In the genomic region with DNA sequence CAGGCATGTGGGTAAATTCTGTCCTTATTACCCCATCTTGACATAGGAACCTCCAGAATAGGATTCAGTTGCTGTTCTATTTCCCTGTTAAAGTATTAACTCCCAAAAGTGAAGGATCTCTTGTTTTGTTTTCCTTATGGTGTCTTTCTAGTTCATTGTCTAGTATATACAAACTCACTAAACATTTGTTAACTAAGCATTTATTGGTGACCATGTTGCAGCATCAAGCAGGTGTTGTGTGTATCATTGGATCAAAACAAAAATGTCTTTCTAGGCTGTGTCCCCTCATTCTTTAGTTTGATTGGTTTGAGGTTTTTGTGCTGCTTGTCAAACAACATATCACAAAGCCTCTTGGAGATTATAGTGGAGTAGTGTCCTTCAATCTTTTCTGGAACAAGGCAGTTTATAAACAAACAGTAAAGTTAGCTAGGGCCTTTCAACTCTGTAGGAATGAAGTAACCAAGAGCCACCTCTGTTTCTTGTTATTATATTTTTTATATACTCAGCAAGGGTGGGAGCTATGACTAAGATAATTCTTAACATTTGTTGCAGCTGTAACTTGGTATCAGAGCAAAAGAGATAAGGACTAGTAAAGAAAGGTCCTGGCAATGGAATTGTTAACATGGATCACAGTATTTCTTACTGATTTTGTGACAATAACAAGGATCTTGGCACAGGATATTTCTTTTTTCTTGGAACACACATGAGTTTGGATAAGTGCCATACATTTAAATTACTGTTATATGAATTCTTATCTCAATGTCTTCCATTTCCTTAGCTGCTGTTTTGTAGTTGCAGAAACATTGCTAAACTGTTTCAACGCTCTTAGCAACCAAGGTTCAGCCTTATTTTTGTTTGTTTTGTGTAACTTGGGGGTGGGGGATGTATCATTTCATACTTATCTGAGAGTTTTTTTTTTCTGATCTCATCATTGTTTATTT, we compare ENCODE assay signal across 8 cellular contexts. TPM values are rescaled to one million over a fixed set of nuclear protein-coding genes. Genes with fewer than 3 reads are reported as not detected.
DNase-seq lines count a peak whose midpoint lies in the region; TF ChIP-seq lines count a peak whose summit lies in the region.

No MANE protein-coding gene starts in this region.

- no peak for TF ChIP-seq CTCF in astrocyte of the spinal cord (IDR thresholded peaks at IDR 0.05; ENCODE audit: low read depth, low read length)
- no peak for TF ChIP-seq CTCF in hepatocyte (IDR thresholded peaks at IDR 0.05; ENCODE audit: poor library complexity)

- H3K27me3 ChIP-seq in hepatocyte: no peaks in the 10 kb centered on the region

- no peak overlapping the region for H2AFZ ChIP-seq in hepatocyte

- no peak overlapping the region for H3K4me3 ChIP-seq in astrocyte of the spinal cord (ENCODE audit: low read depth, low read length)
- no peak overlapping the region for H3K4me3 ChIP-seq in hepatocyte
- H3K4me3 ChIP-seq in skin epidermis: no peak overlapping the region

- in situ Hi-C loops in astrocyte of the spinal cord (cut with HindIII; ENCODE audit: low sequenced_read_pairs): no loop called here

- no peak overlapping the region for H3K4me2 ChIP-seq in hepatocyte

- no peaks in the 10 kb centered on the region for H3K9me3 ChIP-seq in hepatocyte (ENCODE audit: low read depth)

- H3K27ac ChIP-seq in hepatocyte (peak overlapping the region; percentile 55), skin epidermis (peak overlapping the region in 14 of 21 experiments; percentile 0 to 79 (median 62))

- DNase-seq in HT-29 (ENCODE audit: low spot score): peak; percentile 84
- peak; percentile 78 for DNase-seq in astrocyte of the spinal cord (ENCODE audit: low read depth, low spot score)
- DNase-seq in hepatocyte (ENCODE audit: low spot score): peak; percentile 39
- no peak for DNase-seq in NK-92 treated with Interleukin-12 subunit alpha and Interleukin-12 subunit beta, amount 100 ng/mL, for 24 hours (lab: John Stamatoyannopoulos, UW)
- DNase-seq in RKO (ENCODE audit: low spot score): no peak
- DNase-seq in NCI-H2081 (lab: John Stamatoyannopoulos, UW): no peak
- DNase-seq in NCI-H69 (lab: John Stamatoyannopoulos, UW): no peak

- H4K20me1 ChIP-seq in hepatocyte (ENCODE audit: insufficient read depth, poor library complexity, severe bottlenecking): peaks cover 7% of the 10 kb centered on the region

- H3K9me2 ChIP-seq in hepatocyte (replicated peaks; ENCODE audit: insufficient read depth): no peaks in the 10 kb centered on the region

- WGBS in hepatocyte (ENCODE audit: low lambda C conversion rate, missing lambda C conversion rate): 56% methylated on average over 1 of the region's 1 CpG

- peaks cover 12% of the 10 kb centered on the region for H3K4me1 ChIP-seq in hepatocyte (ENCODE audit: insufficient read depth)

- no peaks in the 10 kb centered on the region for H3K36me3 ChIP-seq in hepatocyte (replicated peaks; ENCODE audit: insufficient read depth, low read depth)

- H3K79me2 ChIP-seq in hepatocyte: peaks cover 37% of the 10 kb centered on the region

RNA-seq across cellular contexts. Expression of a gene that starts 49.3 kb away (rescaled TPM):
- 19.9 and 20.5 TPM in 2 replicates for total RNA-seq in HT-29 (2014; rRNA removed; shearing (Covaris generic))
- 32.5 and 38.3 TPM in 2 replicates for total RNA-seq in hepatocyte
- 26.3 and 27.2 TPM in 2 replicates for polyA plus RNA-seq in hepatocyte

Comparison
In these comparisons a context has a peak if more than half of its experiments do, and no peak if none do; other contexts are left out.
1. DNase-seq: peak in HT-29 (single experiment), astrocyte of the spinal cord (single experiment) and hepatocyte (single experiment); none in NK-92 treated with Interleukin-12 subunit alpha and Interleukin-12 subunit beta, amount 100 ng/mL, for 24 hours (single experiment), RKO (single experiment), NCI-H2081 (0 of 2) and NCI-H69 (single experiment).